In the genomic region with DNA sequence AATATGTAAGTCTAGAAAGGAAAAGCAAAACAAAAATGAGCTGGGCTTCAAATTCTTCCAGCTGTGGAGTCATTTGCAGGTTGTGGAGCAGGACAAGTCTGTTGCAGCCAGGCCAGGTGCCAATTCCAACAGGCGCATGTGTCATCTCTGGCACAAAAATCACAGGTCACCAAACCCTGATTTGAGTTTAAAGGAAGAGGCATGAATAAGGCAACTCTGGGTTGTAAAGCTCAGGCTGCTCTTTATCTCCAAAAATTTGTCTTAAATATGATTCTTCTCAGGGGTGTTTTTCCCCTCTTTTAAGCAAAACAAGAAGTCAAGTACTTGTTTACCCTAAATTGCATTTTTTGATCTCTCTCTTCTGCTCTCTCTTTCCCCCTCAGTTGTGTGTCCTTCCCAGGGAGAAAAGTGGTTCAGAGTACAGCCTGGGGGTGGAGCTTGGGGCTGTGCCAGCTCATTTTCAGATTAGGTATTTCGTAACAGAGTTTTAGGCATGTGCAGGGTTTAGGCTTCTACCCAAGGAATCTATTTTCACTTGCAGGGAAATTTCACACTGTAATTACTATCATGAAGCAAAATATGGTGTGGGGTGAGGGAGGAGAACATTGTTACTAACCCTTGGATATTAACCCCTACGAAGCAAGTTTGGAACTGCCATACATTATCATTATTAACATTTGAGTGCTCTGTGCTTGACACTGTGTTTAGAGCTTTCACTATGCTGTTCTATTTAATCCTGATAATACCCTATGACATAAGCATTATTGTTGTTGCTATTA, we compare ENCODE assay signal across 1 cellular context.
TF ChIP-seq lines count a peak whose summit lies in the region.

No MANE protein-coding gene starts in this region.

TF ChIP-seq in HepG2, 621 proteins besides CTCF, POLR2A, EP300 and RAD21 (continued from another document and continues in another):
- TF ChIP-seq KIAA2018 (CRISPR knock-in tag; IDR thresholded peaks at IDR 0.05; ENCODE audit: borderline replicate concordance) = no peak
- TF ChIP-seq HNF1B (CRISPR knock-in tag; IDR thresholded peaks at IDR 0.05) = peak; percentile 62
- TF ChIP-seq TFAP4 (IDR thresholded peaks at IDR 0.05; ENCODE audit: borderline replicate concordance, low read depth) = peak; percentile 58; the same call in 1 of the 2 replicates
- TF ChIP-seq ZNF558 (CRISPR knock-in tag; IDR thresholded peaks at IDR 0.05; ENCODE audit: borderline replicate concordance) = no peak
- TF ChIP-seq, protein P1, sequence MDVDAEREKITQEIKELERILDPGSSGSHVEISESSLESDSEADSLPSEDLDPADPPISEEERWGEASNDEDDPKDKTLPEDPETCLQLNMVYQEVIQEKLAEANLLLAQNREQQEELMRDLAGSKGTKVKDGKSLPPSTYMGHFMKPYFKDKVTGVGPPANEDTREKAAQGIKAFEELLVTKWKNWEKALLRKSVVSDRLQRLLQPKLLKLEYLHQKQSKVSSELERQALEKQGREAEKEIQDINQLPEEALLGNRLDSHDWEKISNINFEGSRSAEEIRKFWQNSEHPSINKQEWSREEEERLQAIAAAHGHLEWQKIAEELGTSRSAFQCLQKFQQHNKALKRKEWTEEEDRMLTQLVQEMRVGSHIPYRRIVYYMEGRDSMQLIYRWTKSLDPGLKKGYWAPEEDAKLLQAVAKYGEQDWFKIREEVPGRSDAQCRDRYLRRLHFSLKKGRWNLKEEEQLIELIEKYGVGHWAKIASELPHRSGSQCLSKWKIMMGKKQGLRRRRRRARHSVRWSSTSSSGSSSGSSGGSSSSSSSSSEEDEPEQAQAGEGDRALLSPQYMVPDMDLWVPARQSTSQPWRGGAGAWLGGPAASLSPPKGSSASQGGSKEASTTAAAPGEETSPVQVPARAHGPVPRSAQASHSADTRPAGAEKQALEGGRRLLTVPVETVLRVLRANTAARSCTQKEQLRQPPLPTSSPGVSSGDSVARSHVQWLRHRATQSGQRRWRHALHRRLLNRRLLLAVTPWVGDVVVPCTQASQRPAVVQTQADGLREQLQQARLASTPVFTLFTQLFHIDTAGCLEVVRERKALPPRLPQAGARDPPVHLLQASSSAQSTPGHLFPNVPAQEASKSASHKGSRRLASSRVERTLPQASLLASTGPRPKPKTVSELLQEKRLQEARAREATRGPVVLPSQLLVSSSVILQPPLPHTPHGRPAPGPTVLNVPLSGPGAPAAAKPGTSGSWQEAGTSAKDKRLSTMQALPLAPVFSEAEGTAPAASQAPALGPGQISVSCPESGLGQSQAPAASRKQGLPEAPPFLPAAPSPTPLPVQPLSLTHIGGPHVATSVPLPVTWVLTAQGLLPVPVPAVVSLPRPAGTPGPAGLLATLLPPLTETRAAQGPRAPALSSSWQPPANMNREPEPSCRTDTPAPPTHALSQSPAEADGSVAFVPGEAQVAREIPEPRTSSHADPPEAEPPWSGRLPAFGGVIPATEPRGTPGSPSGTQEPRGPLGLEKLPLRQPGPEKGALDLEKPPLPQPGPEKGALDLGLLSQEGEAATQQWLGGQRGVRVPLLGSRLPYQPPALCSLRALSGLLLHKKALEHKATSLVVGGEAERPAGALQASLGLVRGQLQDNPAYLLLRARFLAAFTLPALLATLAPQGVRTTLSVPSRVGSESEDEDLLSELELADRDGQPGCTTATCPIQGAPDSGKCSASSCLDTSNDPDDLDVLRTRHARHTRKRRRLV (CRISPR knock-in tag; IDR thresholded peaks at IDR 0.05) = peak; percentile 84
- no peak for TF ChIP-seq ZNF468 (CRISPR knock-in tag; IDR thresholded peaks at IDR 0.05)
- no peak for TF ChIP-seq ETS1 (CRISPR knock-in tag; IDR thresholded peaks at IDR 0.05)
- TF ChIP-seq SOX5 (CRISPR knock-in tag; IDR thresholded peaks at IDR 0.05; ENCODE audit: borderline replicate concordance) = peak; percentile 82
- TF ChIP-seq, protein P2, sequence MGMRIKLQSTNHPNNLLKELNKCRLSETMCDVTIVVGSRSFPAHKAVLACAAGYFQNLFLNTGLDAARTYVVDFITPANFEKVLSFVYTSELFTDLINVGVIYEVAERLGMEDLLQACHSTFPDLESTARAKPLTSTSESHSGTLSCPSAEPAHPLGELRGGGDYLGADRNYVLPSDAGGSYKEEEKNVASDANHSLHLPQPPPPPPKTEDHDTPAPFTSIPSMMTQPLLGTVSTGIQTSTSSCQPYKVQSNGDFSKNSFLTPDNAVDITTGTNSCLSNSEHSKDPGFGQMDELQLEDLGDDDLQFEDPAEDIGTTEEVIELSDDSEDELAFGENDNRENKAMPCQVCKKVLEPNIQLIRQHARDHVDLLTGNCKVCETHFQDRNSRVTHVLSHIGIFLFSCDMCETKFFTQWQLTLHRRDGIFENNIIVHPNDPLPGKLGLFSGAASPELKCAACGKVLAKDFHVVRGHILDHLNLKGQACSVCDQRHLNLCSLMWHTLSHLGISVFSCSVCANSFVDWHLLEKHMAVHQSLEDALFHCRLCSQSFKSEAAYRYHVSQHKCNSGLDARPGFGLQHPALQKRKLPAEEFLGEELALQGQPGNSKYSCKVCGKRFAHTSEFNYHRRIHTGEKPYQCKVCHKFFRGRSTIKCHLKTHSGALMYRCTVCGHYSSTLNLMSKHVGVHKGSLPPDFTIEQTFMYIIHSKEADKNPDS (CRISPR knock-in tag; IDR thresholded peaks at IDR 0.05) = no peak
- TF ChIP-seq ZEB1 (IDR thresholded peaks at IDR 0.05; ENCODE audit: insufficient replicate concordance, low read depth) = peak; percentile 71
- TF ChIP-seq, protein P3, sequence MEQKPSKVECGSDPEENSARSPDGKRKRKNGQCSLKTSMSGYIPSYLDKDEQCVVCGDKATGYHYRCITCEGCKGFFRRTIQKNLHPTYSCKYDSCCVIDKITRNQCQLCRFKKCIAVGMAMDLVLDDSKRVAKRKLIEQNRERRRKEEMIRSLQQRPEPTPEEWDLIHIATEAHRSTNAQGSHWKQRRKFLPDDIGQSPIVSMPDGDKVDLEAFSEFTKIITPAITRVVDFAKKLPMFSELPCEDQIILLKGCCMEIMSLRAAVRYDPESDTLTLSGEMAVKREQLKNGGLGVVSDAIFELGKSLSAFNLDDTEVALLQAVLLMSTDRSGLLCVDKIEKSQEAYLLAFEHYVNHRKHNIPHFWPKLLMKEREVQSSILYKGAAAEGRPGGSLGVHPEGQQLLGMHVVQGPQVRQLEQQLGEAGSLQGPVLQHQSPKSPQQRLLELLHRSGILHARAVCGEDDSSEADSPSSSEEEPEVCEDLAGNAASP (CRISPR knock-in tag; IDR thresholded peaks at IDR 0.05; ENCODE audit: borderline replicate concordance) = peak; percentile 75
- peak; percentile 43; the same call in 1 of the 2 replicates for TF ChIP-seq ZNF878 (CRISPR knock-in tag; IDR thresholded peaks at IDR 0.05)
- TF ChIP-seq, protein P4, sequence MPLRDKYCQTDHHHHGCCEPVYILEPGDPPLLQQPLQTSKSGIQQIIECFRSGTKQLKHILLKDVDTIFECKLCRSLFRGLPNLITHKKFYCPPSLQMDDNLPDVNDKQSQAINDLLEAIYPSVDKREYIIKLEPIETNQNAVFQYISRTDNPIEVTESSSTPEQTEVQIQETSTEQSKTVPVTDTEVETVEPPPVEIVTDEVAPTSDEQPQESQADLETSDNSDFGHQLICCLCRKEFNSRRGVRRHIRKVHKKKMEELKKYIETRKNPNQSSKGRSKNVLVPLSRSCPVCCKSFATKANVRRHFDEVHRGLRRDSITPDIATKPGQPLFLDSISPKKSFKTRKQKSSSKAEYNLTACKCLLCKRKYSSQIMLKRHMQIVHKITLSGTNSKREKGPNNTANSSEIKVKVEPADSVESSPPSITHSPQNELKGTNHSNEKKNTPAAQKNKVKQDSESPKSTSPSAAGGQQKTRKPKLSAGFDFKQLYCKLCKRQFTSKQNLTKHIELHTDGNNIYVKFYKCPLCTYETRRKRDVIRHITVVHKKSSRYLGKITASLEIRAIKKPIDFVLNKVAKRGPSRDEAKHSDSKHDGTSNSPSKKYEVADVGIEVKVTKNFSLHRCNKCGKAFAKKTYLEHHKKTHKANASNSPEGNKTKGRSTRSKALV (CRISPR knock-in tag; IDR thresholded peaks at IDR 0.05) = no peak
- no peak for TF ChIP-seq ONECUT2 (CRISPR knock-in tag; IDR thresholded peaks at IDR 0.05)
- TF ChIP-seq ZNF253 (CRISPR knock-in tag; IDR thresholded peaks at IDR 0.05; ENCODE audit: borderline replicate concordance) = no peak; the same call in 1 of the 2 replicates
- TF ChIP-seq ZNF101 (CRISPR knock-in tag; IDR thresholded peaks at IDR 0.05; ENCODE audit: borderline replicate concordance, low read depth) = 0 out of 2 replicates have a peak, but pooled peaks have one; percentile 32
- no peak for TF ChIP-seq PCBP1 (IDR thresholded peaks at IDR 0.05; ENCODE audit: borderline replicate concordance, low read depth, low read length)
- peak; percentile 45; the same call in 1 of the 3 replicates for TF ChIP-seq MXI1 (IDR thresholded peaks at IDR 0.05; ENCODE audit: borderline replicate concordance, low read depth, low read length)
- no peak for TF ChIP-seq ZNF138 (CRISPR knock-in tag; IDR thresholded peaks at IDR 0.05; ENCODE audit: low read depth)
- no peak for TF ChIP-seq FOSL1 (CRISPR knock-in tag; IDR thresholded peaks at IDR 0.05; ENCODE audit: borderline replicate concordance)
- no peak for TF ChIP-seq HMGA1 (CRISPR knock-in tag; conservative IDR thresholded peaks at IDR 0.05)
- TF ChIP-seq MED8 (CRISPR knock-in tag; IDR thresholded peaks at IDR 0.05; ENCODE audit: insufficient replicate concordance) = no peak
- TF ChIP-seq GZF1 (CRISPR knock-in tag; IDR thresholded peaks at IDR 0.05) = no peak
